8 cellular contexts compared by ENCODE assay signal in the genomic region with DNA sequence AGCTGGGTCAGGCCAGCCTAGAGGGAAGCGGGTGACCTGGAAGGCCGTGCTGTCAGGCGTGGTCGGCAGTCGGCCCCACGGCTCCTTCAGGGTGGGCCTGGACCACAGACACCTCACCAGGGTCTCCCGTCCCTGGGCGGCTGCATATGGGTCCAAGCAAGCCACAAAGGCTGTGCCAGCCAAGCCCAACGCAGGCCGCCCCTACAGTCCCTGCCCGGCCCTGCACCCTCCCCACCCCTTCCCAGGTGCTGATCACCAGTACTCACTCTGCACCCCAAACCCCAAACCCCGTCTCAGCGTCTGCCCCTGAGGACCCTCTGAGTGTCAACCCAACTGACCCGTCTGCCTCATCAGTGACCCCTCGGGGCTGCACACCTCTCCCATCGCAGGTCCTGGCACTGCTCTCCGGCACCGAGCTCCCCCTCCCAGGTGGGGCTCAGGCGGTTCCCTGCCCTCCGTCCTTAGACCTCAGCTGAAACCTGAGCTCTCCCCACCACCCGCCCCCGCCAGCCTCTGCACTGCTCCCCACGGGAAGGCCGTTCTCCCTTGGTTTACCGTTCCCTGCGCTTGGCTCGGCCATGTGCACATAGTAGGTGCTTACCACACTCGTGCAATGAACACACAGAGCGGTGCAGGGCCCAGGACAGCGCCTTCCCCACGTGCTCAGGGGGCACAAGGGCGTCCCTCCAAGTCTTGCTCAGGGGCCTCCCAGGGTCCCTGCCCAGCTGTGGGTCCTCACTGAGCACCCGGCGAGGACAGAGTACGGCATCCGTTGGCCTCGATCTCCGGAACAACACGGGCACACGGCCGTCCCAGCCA. TPM values are rescaled to one million over a fixed set of nuclear protein-coding genes. Genes with fewer than 3 reads are reported as not detected.
DNase-seq lines count a peak whose midpoint lies in the region; ATAC-seq and TF ChIP-seq lines count a peak whose summit lies in the region.

No MANE protein-coding gene starts in this region.

- H3K36me3 ChIP-seq in SK-N-SH (replicated peaks in 1 of 2; ENCODE audit: control insufficient read depth in 1 of 2, insufficient read depth in 2 of 2, low read length in 1 of 2) (peaks cover 13 to 19% of the 10 kb centered on the region in 2 experiments), testis (ENCODE audit: low read depth, missing control alignments) (no peaks in the 10 kb centered on the region)

- H3K27me3 ChIP-seq in SK-N-SH (ENCODE audit: insufficient read depth) (no peaks in the 10 kb centered on the region), testis (no peaks in the 10 kb centered on the region)

- H3K9me3 Mint-ChIP-seq in brain: peaks cover 0 to 10% (median 6%) of the 10 kb centered on the region in 5 experiments

- ATAC-seq in SK-N-SH treated with all-trans-retinoic acid at 6 μM for 48 hours (no peak), left lobe of liver (no peak)

- POLR2A ChIA-PET in SK-N-SH (lab: Yijun Ruan, JAX): interaction anchor here (1.4 to 2.3 kb wide), 2 partner anchors 16 to 55 kb away, joined by 4 to 14 read pairs; no protein-coding TSS in a partner anchor

- CTCF ChIA-PET in SK-N-SH (lab: Yijun Ruan, JAX): interaction anchor here (0.9 to 8.7 kb wide), 6 partner anchors 17 to 85 kb away, joined by 3 to 82 read pairs (median 9); a partner anchor contains a TSS

- intact Hi-C loops in testis (cut with DNase I; ENCODE audit: low total_unique reads): no loop called here

- H3K9ac ChIP-seq in SK-N-SH: peak overlapping the region; percentile 97

- 94% methylated on average over 31 of the region's 41 CpGs for WGBS in SK-N-SH (ENCODE audit: low lambda C conversion rate)
- 62 to 82% methylated on average over 16 to 41 of the region's 41 CpGs for WGBS in testis, 2 donors

- H3K27ac Mint-ChIP-seq in brain: peak overlapping the region in 4 of 5 experiments; percentile 74 to 84 (median 78)

- H3F3A ChIP-seq in SK-N-SH (replicated peaks; ENCODE audit: insufficient read depth): peaks cover 11% of the 10 kb centered on the region

- H3K36me3 Mint-ChIP-seq in brain: peaks cover 40% of the 10 kb centered on the region

- H3K4me3 ChIP-seq in SK-N-SH (ENCODE audit: low read depth in 2 of 2, low read length in 1 of 2): peak overlapping the region; percentile 84 to 85
- peak overlapping the region; percentile 75 to 90 for H3K4me3 ChIP-seq in testis

- H3K4me1 Mint-ChIP-seq in brain: peaks cover 41% of the 10 kb centered on the region

- TF ChIP-seq EP300 in SK-N-SH (IDR thresholded peaks at IDR 0.05; ENCODE audit: borderline replicate concordance in 1 of 2, low read depth in 1 of 2, low read length in 1 of 2): no peak

- H3K4me1 ChIP-seq in SK-N-SH (ENCODE audit: control insufficient read depth in 1 of 2, insufficient read depth in 2 of 2, low read depth in 1 of 2, low read length in 1 of 2) (peaks cover 4 to 26% of the 10 kb centered on the region in 2 experiments; a peak in 3 of 4 replicates), testis (peaks cover 18% of the 10 kb centered on the region)

- no peak for TF ChIP-seq POLR2A in testis (IDR thresholded peaks at IDR 0.05)

- no peaks in the 10 kb centered on the region for H3K9me2 ChIP-seq in SK-N-SH

- H3K4me3 Mint-ChIP-seq in brain: peak overlapping the region; percentile 81 to 88 (median 85)

- H3K79me2 ChIP-seq in SK-N-SH (ENCODE audit: insufficient read depth): peaks cover 22% of the 10 kb centered on the region

- no peak for TF ChIP-seq RAD21 in SK-N-SH (IDR thresholded peaks at IDR 0.05; ENCODE audit: low read length)

- peak; percentile 28 for DNase-seq in SK-N-SH
- peak; percentile 48 for DNase-seq in left lobe of liver (ENCODE audit: low spot score)
- no peak for DNase-seq in testis
- DNase-seq in NCI-H2107 treated with DMSO at 0.1 percent for 48 hours (lab: John Stamatoyannopoulos, UW; ENCODE audit: unreplicated experiment): no peak
- no peak for DNase-seq in RPMI8226
- DNase-seq in LoVo (ENCODE audit: low spot score): no peak

- peaks cover 27% of the 10 kb centered on the region for H4K20me1 ChIP-seq in SK-N-SH (ENCODE audit: insufficient read depth)

- no peaks in the 10 kb centered on the region for H3K27me3 Mint-ChIP-seq in brain

- H3K27ac ChIP-seq in SK-N-SH (ENCODE audit: low read depth in 2 of 2, low read length in 1 of 2) (peak overlapping the region in 1 of 2 experiments; percentile 81; a peak in 2 of 4 replicates), testis (no peak overlapping the region)

- H2AFZ ChIP-seq in SK-N-SH (ENCODE audit: low read depth): peak overlapping the region; percentile 76; the same call in 1 of the 2 replicates

- H3K9me3 ChIP-seq in SK-N-SH (no peaks in the 10 kb centered on the region), testis (no peaks in the 10 kb centered on the region)

- no peak for TF ChIP-seq CTCF in SK-N-SH (IDR thresholded peaks at IDR 0.05)
- peak in 1 of 2 experiments; percentile 1 for TF ChIP-seq CTCF in brain (conservative IDR thresholded peaks at IDR 0.05)
- no peak for TF ChIP-seq CTCF in testis (IDR thresholded peaks at IDR 0.05)

- H3K4me2 ChIP-seq in SK-N-SH: peak overlapping the region; percentile 99

TF ChIP-seq in SK-N-SH, 30 proteins besides CTCF, POLR2A, EP300 and RAD21 (continues in another document):
- TF ChIP-seq FOXM1 (IDR thresholded peaks at IDR 0.05; ENCODE audit: low read depth) (no peak), FOSL2 (IDR thresholded peaks at IDR 0.05; ENCODE audit: borderline replicate concordance, low read depth) (no peak), POLR2AphosphoS5 (IDR thresholded peaks at IDR 0.05; ENCODE audit: low read depth, low read length) (no peak), SMC3 (IDR thresholded peaks at IDR 0.05; ENCODE audit: low read depth, low read length) (no peak)
- TF ChIP-seq, protein P1, sequence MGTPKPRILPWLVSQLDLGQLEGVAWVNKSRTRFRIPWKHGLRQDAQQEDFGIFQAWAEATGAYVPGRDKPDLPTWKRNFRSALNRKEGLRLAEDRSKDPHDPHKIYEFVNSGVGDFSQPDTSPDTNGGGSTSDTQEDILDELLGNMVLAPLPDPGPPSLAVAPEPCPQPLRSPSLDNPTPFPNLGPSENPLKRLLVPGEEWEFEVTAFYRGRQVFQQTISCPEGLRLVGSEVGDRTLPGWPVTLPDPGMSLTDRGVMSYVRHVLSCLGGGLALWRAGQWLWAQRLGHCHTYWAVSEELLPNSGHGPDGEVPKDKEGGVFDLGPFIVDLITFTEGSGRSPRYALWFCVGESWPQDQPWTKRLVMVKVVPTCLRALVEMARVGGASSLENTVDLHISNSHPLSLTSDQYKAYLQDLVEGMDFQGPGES (IDR thresholded peaks at IDR 0.05; ENCODE audit: low read depth, low read length): no peak

TF ChIP-seq in SK-N-SH treated with all-trans-retinoic acid at 6 μM for 48 hours, 23 proteins besides CTCF, POLR2A, EP300 and RAD21 (continues in another document):
- TF ChIP-seq ARNTL (CRISPR knock-in tag; IDR thresholded peaks at IDR 0.05; ENCODE audit: borderline replicate concordance, low read depth) (no peak), OSR1 (CRISPR knock-in tag; IDR thresholded peaks at IDR 0.05) (no peak), RARB (CRISPR knock-in tag; IDR thresholded peaks at IDR 0.05) (no peak), ZNF8 (CRISPR knock-in tag; IDR thresholded peaks at IDR 0.05) (no peak), ZNF70 (CRISPR knock-in tag; IDR thresholded peaks at IDR 0.05) (no peak), TOX (CRISPR knock-in tag; IDR thresholded peaks at IDR 0.05; ENCODE audit: borderline replicate concordance) (no peak)

RNA-seq across cellular contexts. Expression of a gene that starts 1.4 kb away (rescaled TPM):
- polyA plus RNA-seq in SK-N-SH (2012; rRNA removed) (20.0 and 71.4 TPM in 2 replicates), brain (ENCODE audit: insufficient read depth, low read depth, low replicate concordance) (1,213 TPM), testis (ENCODE audit: insufficient read depth, low read depth, low replicate concordance) (207 TPM)
- polyA plus RNA-seq in SK-N-SH (2012; cell fraction: cytosol; rRNA removed): 45.7 and 81.9 TPM in 2 replicates
- polyA plus RNA-seq in SK-N-SH (2012; cell fraction: nucleus; rRNA removed): 48.9 and 78.6 TPM in 2 replicates
- total RNA-seq in left lobe of liver (88.0 TPM), testis (100 to 1,000 TPM; 431 to 529 TPM)

RNA-seq across cellular contexts. Expression of a gene that starts 18.0 kb away (rescaled TPM):
- polyA plus RNA-seq in SK-N-SH (2012; rRNA removed) (0.07 and 0.13 TPM in 2 replicates), brain (ENCODE audit: insufficient read depth, low read depth, low replicate concordance) (0.93 TPM), testis (ENCODE audit: insufficient read depth, low read depth, low replicate concordance) (0.26 TPM)
- polyA plus RNA-seq in SK-N-SH (2012; cell fraction: cytosol; rRNA removed): 0.06 and 0.16 TPM in 2 replicates
- 0.26 and 0.27 TPM in 2 replicates for polyA plus RNA-seq in SK-N-SH (2012; cell fraction: nucleus; rRNA removed)
- total RNA-seq in left lobe of liver (12.0 TPM), testis (under 1 TPM in 1 of 2 donors, not detected in 1; 0.37 TPM)

RNA-seq across cellular contexts. Expression of a gene that starts 20.3 kb away (rescaled TPM):
- polyA plus RNA-seq in SK-N-SH (2012; rRNA removed): 9.2 and 16.5 TPM in 2 replicates
- polyA plus RNA-seq in SK-N-SH (2012; cell fraction: cytosol; rRNA removed): 14.3 and 20.1 TPM in 2 replicates
- polyA plus RNA-seq in SK-N-SH (2012; cell fraction: nucleus; rRNA removed): 21.6 and 29.5 TPM in 2 replicates
- polyA plus RNA-seq in brain (ENCODE audit: insufficient read depth, low read depth, low replicate concordance): 1,308 TPM
- total RNA-seq in left lobe of liver: 0.73 TPM
- 10 to 100 TPM in 1 of 2 donors, 1 to 10 TPM in 1; 9.8 to 15.9 TPM for total RNA-seq in testis
- 19.1 TPM for polyA plus RNA-seq in testis (ENCODE audit: insufficient read depth, low read depth, low replicate concordance)

RNA-seq across cellular contexts. Expression of a gene that starts 28.4 kb away (rescaled TPM):
- polyA plus RNA-seq in SK-N-SH (2012; rRNA removed) (not detected in 2 replicates), brain (ENCODE audit: insufficient read depth, low read depth, low replicate concordance) (not detected), testis (ENCODE audit: insufficient read depth, low read depth, low replicate concordance) (0.42 TPM)
- not detected in 2 replicates for polyA plus RNA-seq in SK-N-SH (2012; cell fraction: cytosol; rRNA removed)
- 0.05 TPM in 1 of 2 replicates, not detected in the other for polyA plus RNA-seq in SK-N-SH (2012; cell fraction: nucleus; rRNA removed)
- total RNA-seq in left lobe of liver (not detected), testis (under 1 TPM; 0.19 to 0.24 TPM)

RNA-seq across cellular contexts. Expression of a gene that starts 34.8 kb away (rescaled TPM):
- polyA plus RNA-seq in SK-N-SH (2012; rRNA removed) (4.5 and 5.5 TPM in 2 replicates), brain (ENCODE audit: insufficient read depth, low read depth, low replicate concordance) (8.0 TPM), testis (ENCODE audit: insufficient read depth, low read depth, low replicate concordance) (147 TPM)
- polyA plus RNA-seq in SK-N-SH (2012; cell fraction: cytosol; rRNA removed): 2.0 and 3.3 TPM in 2 replicates
- polyA plus RNA-seq in SK-N-SH (2012; cell fraction: nucleus; rRNA removed): 13.7 and 16.2 TPM in 2 replicates
- total RNA-seq in left lobe of liver (not detected), testis (100 to 1,000 TPM in 1 of 2 donors, 10 to 100 TPM in 1; 85.4 to 121 TPM)

Comparison
In these comparisons a context has a peak if more than half of its experiments do, and no peak if none do; other contexts are left out.
1. DNase-seq: peak in SK-N-SH (single experiment) and left lobe of liver (single experiment); none in testis (single experiment), NCI-H2107 treated with DMSO at 0.1 percent for 48 hours (single experiment), RPMI8226 (single experiment) and LoVo (single experiment).
2. RNA of a gene that starts 20.3 kb away (polyA plus RNA-seq): 1,308 TPM in brain (single experiment); 19.1 TPM in testis (single experiment) and 9.2 to 29.5 TPM in SK-N-SH; every median in the first group is over 10 times any median in the second.